ENCODE assay signal across 1 cellular context in genomic region chr3:44509393-44509921, GRCh38.
A peak's percentile ranks its signal among the peaks of the same experiment; 100 is the strongest.
TF ChIP-seq lines count a peak whose summit lies in the region.

No MANE protein-coding gene starts in this region.

TF ChIP-seq in K562, 482 proteins besides CTCF, POLR2A, EP300 and RAD21 (continued from another document):
- TF ChIP-seq TRIM24 (IDR thresholded peaks at IDR 0.05) (peak in 1 of 2 experiments; percentile 14; a peak in 1 of 4 replicates), RCOR1 (IDR thresholded peaks at IDR 0.05; ENCODE audit: borderline replicate concordance in 1 of 2, low read depth in 2 of 2, low read length in 2 of 2) (0 out of 4 replicates have a peak, but pooled peaks of 1 of the 2 experiments have one; percentile 19), ZNF384 (IDR thresholded peaks at IDR 0.05; ENCODE audit: low read depth, low read length) (no peak), ZFP30 (CRISPR knock-in tag; IDR thresholded peaks at IDR 0.05; ENCODE audit: borderline replicate concordance) (no peak), HDAC2 (IDR thresholded peaks at IDR 0.05) (no peak; the same call in 1 of the 2 replicates), CBFA2T3 (IDR thresholded peaks at IDR 0.05) (peak; percentile 80), L3MBTL2 (IDR thresholded peaks at IDR 0.05) (peak; percentile 35; the same call in 1 of the 2 replicates), ZBTB7A (IDR thresholded peaks at IDR 0.05; ENCODE audit: borderline replicate concordance, control insufficient read depth, low read depth, low read length) (no peak), POU5F1 (IDR thresholded peaks at IDR 0.05; ENCODE audit: borderline replicate concordance, low read depth, low read length, partially characterized antibody) (no peak), KLF13 (tag; IDR thresholded peaks at IDR 0.05; ENCODE audit: borderline replicate concordance, low read depth) (no peak), HCFC1 (IDR thresholded peaks at IDR 0.05; ENCODE audit: low read depth, low read length) (no peak), FUS (optimal IDR thresholded peaks at IDR 0.05; ENCODE audit: low read depth, low read length) (no peak), NCOR1 (IDR thresholded peaks at IDR 0.05) (0 out of 2 replicates have a peak, but pooled peaks have one; percentile 21), GABPB1 (CRISPR knock-in tag; IDR thresholded peaks at IDR 0.05) (0 out of 2 replicates have a peak, but pooled peaks have one; percentile 19), MECOM (CRISPR knock-in tag; IDR thresholded peaks at IDR 0.05) (no peak), TSHZ1 (CRISPR knock-in tag; IDR thresholded peaks at IDR 0.05) (no peak), ZBTB8A (IDR thresholded peaks at IDR 0.05; ENCODE audit: partially characterized antibody) (no peak), RNF219 (CRISPR knock-in tag; IDR thresholded peaks at IDR 0.05) (no peak), GATAD2B (IDR thresholded peaks at IDR 0.05; ENCODE audit: borderline replicate concordance) (no peak), ZNF24 (IDR thresholded peaks at IDR 0.05) (peak; percentile 55; the same call in 1 of the 2 replicates), NFIC (IDR thresholded peaks at IDR 0.05) (peak; percentile 24; the same call in 1 of the 2 replicates), ZNF449 (CRISPR knock-in tag; IDR thresholded peaks at IDR 0.05) (no peak), KAT8 (IDR thresholded peaks at IDR 0.05; ENCODE audit: low read depth) (no peak), ZNF766 (CRISPR knock-in tag; conservative IDR thresholded peaks at IDR 0.05) (no peak), KDM1A (IDR thresholded peaks at IDR 0.05) (peak; percentile 37 to 46; a peak in 2 of 4 replicates), CBFA2T2 (conservative IDR thresholded peaks at IDR 0.05) (peak; percentile 48), FIP1L1 (IDR thresholded peaks at IDR 0.05; ENCODE audit: low read depth, low read length, poor library complexity, severe bottlenecking) (no peak), DMBX1 (CRISPR knock-in tag; IDR thresholded peaks at IDR 0.05; ENCODE audit: borderline replicate concordance) (0 out of 2 replicates have a peak, but pooled peaks have one; percentile 33), EZH2 (IDR thresholded peaks at IDR 0.05; ENCODE audit: borderline replicate concordance, low read depth, low read length) (no peak), BCOR (IDR thresholded peaks at IDR 0.05) (0 out of 2 replicates have a peak, but pooled peaks have one; percentile 8), USF2 (CRISPR knock-in tag; IDR thresholded peaks at IDR 0.05) (no peak), SMARCA5 (IDR thresholded peaks at IDR 0.05) (peak; percentile 43; the same call in 1 of the 2 replicates), NKRF (IDR thresholded peaks at IDR 0.05; ENCODE audit: borderline replicate concordance) (no peak), PML (IDR thresholded peaks at IDR 0.05; ENCODE audit: low read length) (peak; percentile 32; the same call in 1 of the 2 replicates), ZNF551 (CRISPR knock-in tag; IDR thresholded peaks at IDR 0.05) (no peak), NCOA2 (IDR thresholded peaks at IDR 0.05; ENCODE audit: partially characterized antibody in 2 of 2) (no peak), SMARCC2 (IDR thresholded peaks at IDR 0.05; ENCODE audit: low read depth) (no peak), KHSRP (IDR thresholded peaks at IDR 0.05) (no peak), SNIP1 (IDR thresholded peaks at IDR 0.05; ENCODE audit: low read depth) (no peak), BMI1 (IDR thresholded peaks at IDR 0.05; ENCODE audit: low read length) (no peak), MIER1 (IDR thresholded peaks at IDR 0.05; ENCODE audit: low read depth) (no peak), NFE2 (IDR thresholded peaks at IDR 0.05; ENCODE audit: low read depth) (peak; percentile 41; the same call in 1 of the 2 replicates), PCBP1 (IDR thresholded peaks at IDR 0.05; ENCODE audit: low read depth, low read length, poor library complexity, severe bottlenecking) (no peak), BRF1 (IDR thresholded peaks at IDR 0.05; ENCODE audit: borderline replicate concordance, extremely low read depth, insufficient read length) (no peak), HDAC3 (IDR thresholded peaks at IDR 0.05; ENCODE audit: borderline replicate concordance, partially characterized antibody) (no peak), HDAC1 (IDR thresholded peaks at IDR 0.05) (peak in 1 of 2 experiments; percentile 56; a peak in 2 of 4 replicates), RBM39 (optimal IDR thresholded peaks at IDR 0.05; ENCODE audit: low read depth, low read length) (no peak)
